In genomic region chr1:159945483-159946241, GRCh38 we compare ENCODE assay signal across 8 cellular contexts. TPM values are rescaled to one million over a fixed set of nuclear protein-coding genes. Genes with fewer than 3 reads are reported as not detected.
DNase-seq lines count a peak whose midpoint lies in the region; ATAC-seq and TF ChIP-seq lines count a peak whose summit lies in the region.

Gene IGSF9 (minus strand): TSS chr1:159945613. CDS start chr1:159943454, 2,159 bp downstream.

- H3K36me3 ChIP-seq in adrenal gland (replicated peaks in 1 of 2) (no peaks in the 10 kb centered on the region), right atrium auricular region (no peaks in the 10 kb centered on the region), prostate gland (no peaks in the 10 kb centered on the region), upper lobe of right lung (no peaks in the 10 kb centered on the region)

- ATAC-seq in upper lobe of right lung: peak; percentile 86

- DNase-seq in GM13977 (ENCODE audit: low spot score): peak; percentile 81
- peak; percentile 72 for DNase-seq in M059J (ENCODE audit: low read depth)
- DNase-seq in SW480 (ENCODE audit: low spot score): peak; percentile 80
- DNase-seq in adrenal gland: peak in 6 of 7 donors; percentile 48 to 75 (median 52)
- peak; percentile 81 for DNase-seq in right atrium auricular region (ENCODE audit: low spot score)
- DNase-seq in prostate gland (ENCODE audit: low spot score): peak; percentile 96
- peak; percentile 88 for DNase-seq in upper lobe of right lung
- no peak for DNase-seq in cortex of kidney (lab: John Stamatoyannopoulos, UW)

- WGBS in adrenal gland, 4 donors: 2 to 6% (median 3%) methylated on average over 21 to 58 of the region's 58 CpGs
- 2% methylated on average over 42 of the region's 58 CpGs for WGBS in prostate gland

- TF ChIP-seq POLR2A in adrenal gland (IDR thresholded peaks at IDR 0.05) (no peak), prostate gland (IDR thresholded peaks at IDR 0.05) (peak; percentile 40)

- H3K4me1 ChIP-seq in adrenal gland (replicated peaks in 1 of 2): peaks cover 0 to 10% of the 10 kb centered on the region in 2 donors
- peaks cover 0 to 22% of the 10 kb centered on the region in 2 donors for H3K4me1 ChIP-seq in right atrium auricular region
- H3K4me1 ChIP-seq in prostate gland (replicated peaks): peaks cover 10% of the 10 kb centered on the region
- H3K4me1 ChIP-seq in upper lobe of right lung: peaks cover 11% of the 10 kb centered on the region

- TF ChIP-seq CTCF in GM13977 (IDR thresholded peaks at IDR 0.05; ENCODE audit: extremely low read depth, insufficient read depth, missing control alignments): peak; percentile 45
- TF ChIP-seq CTCF in adrenal gland (IDR thresholded peaks at IDR 0.05): peak in 3 of 6 experiments; percentile 10 to 44 (median 25)
- TF ChIP-seq CTCF in right atrium auricular region (IDR thresholded peaks at IDR 0.05): peak; percentile 40 to 90
- peak; percentile 31 to 77 (median 70) for TF ChIP-seq CTCF in prostate gland (IDR thresholded peaks at IDR 0.05)
- TF ChIP-seq CTCF in upper lobe of right lung (IDR thresholded peaks at IDR 0.05): peak; percentile 55

- intact Hi-C loops in adrenal gland (cut with DNase I) (loop anchor here in 1 of 2 donors (10.0 kb wide), 1 partner anchor 149 kb away; the partner anchor contains the start of gene IGSF8), prostate gland (cut with DNase I) (no loop called here), upper lobe of right lung (cut with DNase I) (no loop called here)

- H3K9me3 ChIP-seq in adrenal gland (replicated peaks in 1 of 3) (no peaks in the 10 kb centered on the region), right atrium auricular region (no peaks in the 10 kb centered on the region), prostate gland (no peaks in the 10 kb centered on the region), upper lobe of right lung (no peaks in the 10 kb centered on the region)

- no peak within 1 kb of the TSS for H3K27ac ChIP-seq in adrenal gland
- H3K27ac ChIP-seq in right atrium auricular region: peak within 1 kb of the TSS; percentile 3 to 37
- peak within 1 kb of the TSS; percentile 77 to 85 for H3K27ac ChIP-seq in prostate gland
- H3K27ac ChIP-seq in upper lobe of right lung: peak within 1 kb of the TSS; percentile 17

- peaks cover 19% of the 10 kb centered on the region for H3K27me3 ChIP-seq in adrenal gland
- no peaks in the 10 kb centered on the region for H3K27me3 ChIP-seq in right atrium auricular region
- H3K27me3 ChIP-seq in prostate gland (replicated peaks; ENCODE audit: insufficient read depth): no peaks in the 10 kb centered on the region
- H3K27me3 ChIP-seq in upper lobe of right lung: peaks cover 8% of the 10 kb centered on the region

- peak within 1 kb of the TSS in 1 of 4 donors; percentile 49 for H3K4me3 ChIP-seq in adrenal gland
- H3K4me3 ChIP-seq in right atrium auricular region: peak within 1 kb of the TSS; percentile 25 to 56
- H3K4me3 ChIP-seq in prostate gland: peak within 1 kb of the TSS; percentile 35 to 47
- peak within 1 kb of the TSS; percentile 53 for H3K4me3 ChIP-seq in upper lobe of right lung

- in situ Hi-C loops in GM13977 (cut with MboI; ENCODE audit: low pct_unique_long_range_greater_than_20kb, low sequenced_read_pairs, unreplicated experiment): no loop called here

RNA-seq across cellular contexts. Expression of gene IGSF9, which starts in this region (rescaled TPM):
- 0.25 and 0.32 TPM in 2 replicates for total RNA-seq in M059J (2014; rRNA removed; shearing (Covaris generic))
- under 1 TPM in 3 of 8 donors, not detected in 5; 0.14 to 0.32 (median 0.23) TPM for total RNA-seq in adrenal gland
- polyA plus RNA-seq in adrenal gland: under 1 TPM in 2 of 3 donors, not detected in 1; 0.10 to 0.16 TPM
- 1 to 10 TPM; 2.0 to 5.4 TPM for total RNA-seq in right atrium auricular region
- total RNA-seq in prostate gland: 10 to 100 TPM in 1 of 2 donors, 1 to 10 TPM in 1; 7.6 to 17.3 TPM
- total RNA-seq in upper lobe of right lung: 2.2 TPM

Comparison
In these comparisons a context has a peak if more than half of its experiments do, and no peak if none do; other contexts are left out.
1. Peak in DNase-seq in M059J; RNA of the gene not detected or under 1 TPM.
2. Peak in DNase-seq in adrenal gland; RNA of the gene not detected or under 1 TPM.
3. H3K27ac ChIP-seq: peak in right atrium auricular region (2 of 2), prostate gland (2 of 2) and upper lobe of right lung (single experiment); none in adrenal gland (0 of 5).